10 cellular contexts compared by ENCODE assay signal in the genomic region with DNA sequence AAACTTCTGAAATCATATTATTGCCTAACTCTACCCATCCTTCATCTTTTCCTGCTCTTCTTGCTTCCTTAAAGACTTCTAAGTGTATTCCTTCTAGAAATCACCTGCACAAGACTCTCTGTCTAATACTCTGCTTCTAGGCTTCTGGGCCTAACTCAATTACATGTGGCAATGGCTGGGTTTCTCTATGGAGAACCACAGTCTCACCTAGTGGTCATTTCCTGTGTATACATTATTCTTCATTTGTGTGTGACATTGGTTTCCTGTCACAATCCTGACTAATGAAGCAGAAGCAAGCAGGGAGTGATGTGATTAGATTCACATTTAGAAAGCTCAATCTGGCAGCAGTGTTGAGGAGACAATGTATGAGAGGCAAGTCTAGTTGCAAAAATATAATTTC. TPM values are rescaled to one million over a fixed set of nuclear protein-coding genes. Genes with fewer than 3 reads are reported as not detected.
A peak's percentile ranks its signal among the peaks of the same experiment; 100 is the strongest.
DNase-seq lines count a peak whose midpoint lies in the region; ATAC-seq and TF ChIP-seq lines count a peak whose summit lies in the region.
"Had no signal": no experiment of that assay in that cellular context is flagged by ENCODE, and none has a peak within 500 bp of the region (broad histone marks: within the 10 kb centered on the region; RNA-seq: fewer than 3 reads in every experiment).

No MANE protein-coding gene starts in this region.

- no peak overlapping the region for H2AFZ ChIP-seq in GM23338

- DNase-seq in GM12865 (ENCODE audit: low read depth) (peak; percentile 66), GM23338 (ENCODE audit: low spot score) (peak; percentile 6), NOMO-1 treated with dmso at 0.1 percent for 144 hours (lab: John Stamatoyannopoulos, UW; ENCODE audit: unreplicated experiment) (peak; percentile 30), kidney tubule cell (ENCODE audit: low spot score) (peak; percentile 72), substantia nigra (lab: John Stamatoyannopoulos, UW) (no peak), adrenal gland (no peak), immature natural killer cell (no peak)
- DNase-seq: left cardiac atrium had no signal

- H3K4me1 Mint-ChIP-seq in GM23338 (no peaks in the 10 kb centered on the region), immature natural killer cell (no peaks in the 10 kb centered on the region)
- H3K4me1 Mint-ChIP-seq: activated naive CD4-positive, alpha-beta T cell treated with anti-CD3 and anti-CD28 coated beads, Interleukin-2, amount 50 U/mL, for 24 hours had no signal

- H3K9me3 ChIP-seq in adrenal gland (replicated peaks in 1 of 3), result no peaks in the 10 kb centered on the region

- H3K79me2 ChIP-seq in GM23338 (replicated peaks; ENCODE audit: insufficient read depth), result no peaks in the 10 kb centered on the region

- no peak for TF ChIP-seq CTCF in GM12865 (IDR thresholded peaks at IDR 0.05; ENCODE audit: insufficient read depth, low read depth, low read length, missing control alignments)
- no peak; a peak in 2 of 4 replicates for TF ChIP-seq CTCF in GM23338 (conservative IDR thresholded peaks at IDR 0.05; ENCODE audit: low read depth in 2 of 2)
- TF ChIP-seq CTCF in adrenal gland (IDR thresholded peaks at IDR 0.05), result peak in 1 of 6 experiments; percentile 18

- H3K27ac ChIP-seq in GM23338 (ENCODE audit: low read depth) (no peak overlapping the region), substantia nigra (ENCODE audit: low read depth, low read length, poor library complexity, severe bottlenecking) (no peak overlapping the region), adrenal gland (no peak overlapping the region)

- H3K4me3 ChIP-seq in GM12865 (ENCODE audit: low read depth, low read length), result no peak overlapping the region
- no peak overlapping the region for H3K4me3 ChIP-seq in GM23338
- H3K4me3 ChIP-seq in adrenal gland, result no peak overlapping the region

- H3K27me3 Mint-ChIP-seq in GM23338 (ENCODE audit: insufficient read depth, low read depth, poor library complexity) (peaks cover 1% of the 10 kb centered on the region), immature natural killer cell (ENCODE audit: low read depth in 3 of 3) (peaks cover 0 to 2% (median 0%) of the 10 kb centered on the region in 3 donors)

- H3K36me3 Mint-ChIP-seq in GM23338 (ENCODE audit: low read depth) (peaks cover 3% of the 10 kb centered on the region; the same call in 1 of the 3 replicates), immature natural killer cell (no peaks in the 10 kb centered on the region)
- H3K36me3 Mint-ChIP-seq: activated naive CD4-positive, alpha-beta T cell treated with anti-CD3 and anti-CD28 coated beads, Interleukin-2, amount 50 U/mL, for 24 hours had no signal

- peaks cover 10% of the 10 kb centered on the region; the same call in 1 of the 3 replicates for H3K9me3 Mint-ChIP-seq in GM23338
- peaks cover 0 to 8% (median 0%) of the 10 kb centered on the region in 6 donors for H3K9me3 Mint-ChIP-seq in immature natural killer cell
- H3K9me3 Mint-ChIP-seq: activated naive CD4-positive, alpha-beta T cell treated with anti-CD3 and anti-CD28 coated beads, Interleukin-2, amount 50 U/mL, for 24 hours had no signal

- no peak for ATAC-seq in GM23338
- no peak for ATAC-seq in activated CD4-positive, CD25-positive, alpha-beta regulatory T cell treated with anti-CD3 and anti-CD28 coated beads, Interleukin-2, amount 50 U/mL, for 24 hours

- H3K9me2 ChIP-seq in GM23338 (ENCODE audit: insufficient read depth), result 0 out of 2 replicates have a peak, but pooled peaks cover 2% of the 10 kb centered on the region

- no peaks in the 10 kb centered on the region for H4K20me1 ChIP-seq in GM23338 (replicated peaks; ENCODE audit: insufficient read depth)

- no peak overlapping the region for H3K4me2 ChIP-seq in GM23338

- H3K4me1 ChIP-seq in GM23338 (ENCODE audit: insufficient read depth) (no peaks in the 10 kb centered on the region), adrenal gland (replicated peaks in 1 of 2) (peaks cover 0 to 9% of the 10 kb centered on the region in 2 donors)

- TF ChIP-seq POLR2A in adrenal gland (IDR thresholded peaks at IDR 0.05), result no peak

- intact Hi-C loops in adrenal gland (cut with DNase I), result no loop called here

- H3K36me3 ChIP-seq in GM23338 (ENCODE audit: insufficient read depth) (no peaks in the 10 kb centered on the region), adrenal gland (replicated peaks in 1 of 2) (no peaks in the 10 kb centered on the region)

- no peaks in the 10 kb centered on the region for H3F3A ChIP-seq in GM23338 (replicated peaks; ENCODE audit: low read depth)

- H3K27me3 ChIP-seq in GM23338 (ENCODE audit: insufficient read depth) (no peaks in the 10 kb centered on the region), adrenal gland (no peaks in the 10 kb centered on the region)

- H3K27ac Mint-ChIP-seq in GM23338 (no peak overlapping the region), immature natural killer cell (no peak overlapping the region)
- H3K27ac Mint-ChIP-seq: activated naive CD4-positive, alpha-beta T cell treated with anti-CD3 and anti-CD28 coated beads, Interleukin-2, amount 50 U/mL, for 24 hours had no signal

- H3K4me3 Mint-ChIP-seq in GM23338, result no peak overlapping the region
- no peak overlapping the region for H3K4me3 Mint-ChIP-seq in immature natural killer cell
- H3K4me3 Mint-ChIP-seq: activated naive CD4-positive, alpha-beta T cell treated with anti-CD3 and anti-CD28 coated beads, Interleukin-2, amount 50 U/mL, for 24 hours had no signal

TF ChIP-seq in GM23338, 12 proteins besides CTCF, POLR2A, EP300 and RAD21 (continues in another document):
- TF ChIP-seq NANOG (IDR thresholded peaks at IDR 0.05; ENCODE audit: borderline replicate concordance) (no peak), JUNB (IDR thresholded peaks at IDR 0.05; ENCODE audit: unreplicated experiment) (no peak), CREB1 (CRISPR knock-in tag; IDR thresholded peaks at IDR 0.05; ENCODE audit: low read depth) (no peak), EZH2 (IDR thresholded peaks at IDR 0.05; ENCODE audit: low read depth, unreplicated experiment) (no peak), ZNF114 (CRISPR knock-in tag; IDR thresholded peaks at IDR 0.05) (no peak)
- TF ChIP-seq, protein P1, sequence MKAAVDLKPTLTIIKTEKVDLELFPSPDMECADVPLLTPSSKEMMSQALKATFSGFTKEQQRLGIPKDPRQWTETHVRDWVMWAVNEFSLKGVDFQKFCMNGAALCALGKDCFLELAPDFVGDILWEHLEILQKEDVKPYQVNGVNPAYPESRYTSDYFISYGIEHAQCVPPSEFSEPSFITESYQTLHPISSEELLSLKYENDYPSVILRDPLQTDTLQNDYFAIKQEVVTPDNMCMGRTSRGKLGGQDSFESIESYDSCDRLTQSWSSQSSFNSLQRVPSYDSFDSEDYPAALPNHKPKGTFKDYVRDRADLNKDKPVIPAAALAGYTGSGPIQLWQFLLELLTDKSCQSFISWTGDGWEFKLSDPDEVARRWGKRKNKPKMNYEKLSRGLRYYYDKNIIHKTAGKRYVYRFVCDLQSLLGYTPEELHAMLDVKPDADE (IDR thresholded peaks at IDR 0.05), result no peak

RNA-seq across cellular contexts. Expression of a gene that starts 16.9 kb away (rescaled TPM):
- total RNA-seq in GM23338 (2014; rRNA removed; shearing (Covaris generic)), result 4.2 and 4.6 TPM in 2 replicates
- polyA plus RNA-seq in GM23338 (2016; fragmentation: Nextera tagmentation; extraction: Ambion mirVana) (2.5 and 2.7 TPM in 2 replicates), adrenal gland (10 to 100 TPM; 28.2 to 53.4 (median 39.3) TPM), immature natural killer cell (not detected)
- total RNA-seq in adrenal gland, result 100 to 1,000 TPM in 1 of 8 donors, 10 to 100 TPM in 7; 15.6 to 155 (median 76.2) TPM

RNA-seq across cellular contexts. Expression of a gene that starts 48.8 kb away (rescaled TPM):
- total RNA-seq in GM23338 (2014; rRNA removed; shearing (Covaris generic)), result not detected in 2 replicates
- polyA plus RNA-seq in GM23338 (2016; fragmentation: Nextera tagmentation; extraction: Ambion mirVana) (0.06 TPM in 1 of 2 replicates, not detected in the other), adrenal gland (under 1 TPM; 0.20 to 0.72 (median 0.33) TPM), immature natural killer cell (not detected)
- 1 to 10 TPM in 4 of 8 donors, under 1 TPM in 4; 0.49 to 2.9 (median 0.97) TPM for total RNA-seq in adrenal gland

Comparison
In these comparisons a context has a peak if more than half of its experiments do, and no peak if none do; other contexts are left out.
1. DNase-seq: peak in GM12865 (single experiment), GM23338 (single experiment), NOMO-1 treated with dmso at 0.1 percent for 144 hours (single experiment) and kidney tubule cell (single experiment); none in substantia nigra (0 of 49), adrenal gland (0 of 7) and immature natural killer cell (0 of 3).